ENCODE assay signal across 13 cellular contexts in genomic region chr2:41994661-41995060, GRCh38. TPM values are rescaled to one million over a fixed set of nuclear protein-coding genes. Genes with fewer than 3 reads are reported as not detected.
DNase-seq lines count a peak whose midpoint lies in the region; ATAC-seq and TF ChIP-seq lines count a peak whose summit lies in the region.
"Had no signal": no experiment of that assay in that cellular context is flagged by ENCODE, and none has a peak within 500 bp of the region (broad histone marks: within the 10 kb centered on the region; RNA-seq: fewer than 3 reads in every experiment).

No MANE protein-coding gene starts in this region.

- POLR2A ChIA-PET in Panc1 (lab: Charles Lee) = no interaction called here

- no peak overlapping the region for H3K18ac ChIP-seq in mesenchymal stem cell (ENCODE audit: low read depth in 1 of 2, low read length in 2 of 2)
- H3K18ac ChIP-seq in neuronal stem cell (ENCODE audit: low read length) = no peak overlapping the region

- H3K4me3 ChIP-seq in Panc1 (ENCODE audit: low read depth in 2 of 2, low read length in 2 of 2) (no peak overlapping the region), esophagus muscularis mucosa (no peak overlapping the region), mesenchymal stem cell (ENCODE audit: insufficient read depth in 1 of 2, low read depth in 1 of 2, low read length in 2 of 2) (no peak overlapping the region), neuronal stem cell (ENCODE audit: low read length in 2 of 2) (no peak overlapping the region)
- H3K4me3 ChIP-seq: BLaER1 treated with 17β-estradiol and CSF1 and Interleukin-3, amounts not matched to agents 10 nM and 100 nM; GM23248 had no signal

- ATAC-seq in Panc1 (peak; percentile 40; the same call in 1 of the 2 replicates), HG03039 (IDR thresholded peaks at IDR 0.05; ENCODE audit: unreplicated experiment) (no peak)
- ATAC-seq: CD8-positive, alpha-beta T cell had no signal

- H4K8ac ChIP-seq in mesenchymal stem cell (ENCODE audit: low read length) (no peak overlapping the region), neuronal stem cell (ENCODE audit: low read depth, low read length) (no peak overlapping the region)

- H3K27ac ChIP-seq in Panc1 (ENCODE audit: low read length) = no peak overlapping the region
- no peak overlapping the region for H3K27ac ChIP-seq in esophagus muscularis mucosa (replicated peaks in 1 of 4)
- no peak overlapping the region for H3K27ac ChIP-seq in mesenchymal stem cell (ENCODE audit: low read length, poor library complexity, severe bottlenecking)
- H3K27ac ChIP-seq in neuronal stem cell (replicated peaks; ENCODE audit: low read length) = no peak overlapping the region
- H3K27ac ChIP-seq: BLaER1 treated with 17β-estradiol and CSF1 and Interleukin-3, amounts not matched to agents 10 nM and 100 nM; GM23248 had no signal

- no TSS peak for BruUV-seq in Panc1 (replicated peaks; lab: Mats Ljungman, UMichigan)

- H3K23ac ChIP-seq in mesenchymal stem cell (ENCODE audit: low read length in 2 of 2) = no peak overlapping the region
- H3K23ac ChIP-seq in neuronal stem cell (ENCODE audit: low read depth, low read length, poor library complexity) = no peak overlapping the region

- CTCF ChIA-PET in Panc1 (lab: Charles Lee) = interaction anchor here (0.6 kb wide), 1 partner anchor 145 kb away, joined by 9 read pairs; no protein-coding TSS in a partner anchor

- H3K4me1 ChIP-seq in Panc1 (ENCODE audit: control insufficient read depth, insufficient read depth, low read length) = no peaks in the 10 kb centered on the region
- peaks cover 0 to 6% (median 1%) of the 10 kb centered on the region in 4 donors for H3K4me1 ChIP-seq in esophagus muscularis mucosa
- peaks cover 1% of the 10 kb centered on the region for H3K4me1 ChIP-seq in mesenchymal stem cell (ENCODE audit: control insufficient read depth, insufficient read depth, low read depth, low read length)
- H3K4me1 ChIP-seq in neuronal stem cell (ENCODE audit: control insufficient read depth in 2 of 2, insufficient read depth in 1 of 2, low read depth in 1 of 2, low read length in 2 of 2) = peaks cover 13 to 22% of the 10 kb centered on the region in 2 donors

- WGBS in esophagus muscularis mucosa = 92% methylated on average over 8 of the region's 8 CpGs
- 97% methylated on average over 8 of the region's 8 CpGs for WGBS in mesenchymal stem cell
- no CpG with 5 or more reads among the region's 8 CpGs for WGBS in neuronal stem cell (ENCODE audit: extremely low coverage in 2 of 2, insufficient read length in 2 of 2, insufficient replicate concordance in 1 of 2), 2 donors

- intact Hi-C loops in Panc1 (cut with micrococcal nuclease; ENCODE audit: unreplicated experiment) = no loop called here
- intact Hi-C loops in esophagus muscularis mucosa (cut with DNase I) = no loop called here

- no peak overlapping the region for H3K14ac ChIP-seq in mesenchymal stem cell (ENCODE audit: low read length in 2 of 2)
- no peak overlapping the region for H3K14ac ChIP-seq in neuronal stem cell (ENCODE audit: low read length)

- no peak for TF ChIP-seq EP300 in esophagus muscularis mucosa (IDR thresholded peaks at IDR 0.05)

- TF ChIP-seq POLR2A in esophagus muscularis mucosa (IDR thresholded peaks at IDR 0.05; ENCODE audit: low read depth) = no peak

- no peak overlapping the region for H2BK120ac ChIP-seq in mesenchymal stem cell (ENCODE audit: low read depth, low read length)
- no peak overlapping the region for H2BK120ac ChIP-seq in neuronal stem cell (ENCODE audit: low read depth, low read length)

- H2AFZ ChIP-seq in mesenchymal stem cell (ENCODE audit: low read depth, low read length) = no peak overlapping the region
- H2AFZ ChIP-seq in neuronal stem cell (ENCODE audit: low read length) = no peak overlapping the region
- H2AFZ ChIP-seq: GM23248 had no signal

- TF ChIP-seq CTCF in Panc1 (IDR thresholded peaks at IDR 0.05) (no peak), esophagus muscularis mucosa (IDR thresholded peaks at IDR 0.05) (no peak)

- H3K9ac ChIP-seq in mesenchymal stem cell (ENCODE audit: low read length) (peak overlapping the region; percentile 44), neuronal stem cell (ENCODE audit: low read depth, low read length, poor library complexity) (no peak overlapping the region)
- H3K9ac ChIP-seq: BLaER1 treated with 17β-estradiol and CSF1 and Interleukin-3, amounts not matched to agents 10 nM and 100 nM; GM23248 had no signal

- H3K9me3 ChIP-seq in Panc1 (ENCODE audit: control insufficient read depth, insufficient read depth, low read depth, low read length) = no peaks in the 10 kb centered on the region
- H3K9me3 ChIP-seq in esophagus muscularis mucosa = no peaks in the 10 kb centered on the region
- no peaks in the 10 kb centered on the region for H3K9me3 ChIP-seq in mesenchymal stem cell (ENCODE audit: control insufficient read depth, low read length)
- peaks cover 6 to 9% of the 10 kb centered on the region in 2 donors for H3K9me3 ChIP-seq in neuronal stem cell (replicated peaks in 1 of 2; ENCODE audit: control insufficient read depth in 2 of 2, insufficient read depth in 1 of 2, low read depth in 1 of 2, low read length in 2 of 2)

- no peak overlapping the region for H3K4ac ChIP-seq in mesenchymal stem cell (ENCODE audit: low read depth in 1 of 2, low read length in 2 of 2)
- no peak overlapping the region for H3K4ac ChIP-seq in neuronal stem cell (ENCODE audit: low read length)

- in situ Hi-C loops in Panc1 (cut with HindIII; ENCODE audit: low pct_unique_long_range_greater_than_20kb, low sequenced_read_pairs) = no loop called here

- H2BK15ac ChIP-seq in mesenchymal stem cell (ENCODE audit: low read depth, poor library complexity, severe bottlenecking) (no peak overlapping the region), neuronal stem cell (ENCODE audit: low read length) (peak overlapping the region; percentile 54)

- DNase-seq in Panc1 (ENCODE audit: low read depth, low spot score) = no peak
- DNase-seq in esophagus muscularis mucosa (ENCODE audit: extremely low spot score) = peak; percentile 78
- DNase-seq in mesenchymal stem cell = no peak
- DNase-seq in neuronal stem cell (ENCODE audit: low spot score) = no peak
- no peak for DNase-seq in kidney tubule cell (ENCODE audit: low spot score)
- DNase-seq in T1000 (lab: John Stamatoyannopoulos, UW) = no peak
- DNase-seq: 8988T; Calu3; CD8-positive, alpha-beta T cell; DND-41 had no signal

- H3K79me1 ChIP-seq in mesenchymal stem cell (replicated peaks; ENCODE audit: low read length, poor library complexity, severe bottlenecking) (no peaks in the 10 kb centered on the region), neuronal stem cell (ENCODE audit: low read depth, low read length) (no peaks in the 10 kb centered on the region)

- H3K4me2 ChIP-seq in mesenchymal stem cell (ENCODE audit: low read length, poor library complexity, severe bottlenecking) = no peak overlapping the region
- H3K4me2 ChIP-seq in neuronal stem cell (ENCODE audit: insufficient read depth, low read length, poor library complexity, severe bottlenecking) = no peak overlapping the region
- H3K4me2 ChIP-seq: BLaER1 treated with 17β-estradiol and CSF1 and Interleukin-3, amounts not matched to agents 10 nM and 100 nM had no signal

- H2AK5ac ChIP-seq in mesenchymal stem cell (ENCODE audit: low read length, severe bottlenecking) = no peak overlapping the region
- H2AK5ac ChIP-seq in neuronal stem cell (ENCODE audit: low read depth, low read length) = peak overlapping the region; percentile 3

- H4K91ac ChIP-seq in mesenchymal stem cell (ENCODE audit: low read length) (no peak overlapping the region), neuronal stem cell (ENCODE audit: low read depth, low read length, poor library complexity) (no peak overlapping the region)

- H3K27me3 ChIP-seq in Panc1 (ENCODE audit: control insufficient read depth, insufficient read depth, low read length) (no peaks in the 10 kb centered on the region), esophagus muscularis mucosa (no peaks in the 10 kb centered on the region), mesenchymal stem cell (ENCODE audit: control insufficient read depth in 1 of 2, insufficient read depth in 1 of 2, low read length in 2 of 2) (peaks cover 0 to 12% of the 10 kb centered on the region in 2 experiments), neuronal stem cell (ENCODE audit: control insufficient read depth in 3 of 3, insufficient read depth in 3 of 3, low read depth in 1 of 3, low read length in 3 of 3) (no peaks in the 10 kb centered on the region)
- H3K27me3 ChIP-seq: BLaER1 treated with 17β-estradiol and CSF1 and Interleukin-3, amounts not matched to agents 10 nM and 100 nM had no signal

- no peak overlapping the region for H2BK12ac ChIP-seq in mesenchymal stem cell (ENCODE audit: low read length in 2 of 2)
- no peak overlapping the region for H2BK12ac ChIP-seq in neuronal stem cell (ENCODE audit: low read length)

- H2BK5ac ChIP-seq in mesenchymal stem cell (ENCODE audit: low read depth, low read length, poor library complexity, severe bottlenecking) = no peak overlapping the region
- H2BK5ac ChIP-seq in neuronal stem cell (ENCODE audit: low read length) = no peak overlapping the region

- H3K36me3 ChIP-seq in Panc1 (ENCODE audit: control insufficient read depth, insufficient read depth, low read length) (no peaks in the 10 kb centered on the region), esophagus muscularis mucosa (no peaks in the 10 kb centered on the region), mesenchymal stem cell (ENCODE audit: control insufficient read depth in 1 of 2, insufficient read depth in 2 of 2, low read depth in 1 of 2, low read length in 2 of 2) (no peaks in the 10 kb centered on the region), neuronal stem cell (replicated peaks in 1 of 2; ENCODE audit: control insufficient read depth in 2 of 2, insufficient read depth in 2 of 2, low read length in 2 of 2) (no peaks in the 10 kb centered on the region)
- H3K36me3 ChIP-seq: BLaER1 treated with 17β-estradiol and CSF1 and Interleukin-3, amounts not matched to agents 10 nM and 100 nM had no signal

RNA-seq across cellular contexts. Expression of gene PKDCC, which starts 53.2 kb away (rescaled TPM):
- total RNA-seq in Panc1 (2021; ENCODE audit: unreplicated experiment) (14.8 TPM), esophagus muscularis mucosa (100 to 1,000 TPM; 102 to 290 (median 208) TPM)
- polyA plus RNA-seq in Panc1 (2012; ENCODE audit: insufficient read length) = 18.7 TPM
- polyA plus RNA-seq in mesenchymal stem cell (2013, experiment 1 of 2) = 35.7 TPM
- polyA plus RNA-seq in mesenchymal stem cell (2013, experiment 2 of 2) = 35.3 TPM
- 93.5 TPM for polyA plus RNA-seq in neuronal stem cell (2013, experiment 1 of 2)
- 92.5 TPM for polyA plus RNA-seq in neuronal stem cell (2013, experiment 2 of 2)
- total RNA-seq: CD8-positive, alpha-beta T cell had no signal
